35 cellular contexts compared by ENCODE assay signal in genomic region chr3:50140990-50141389, GRCh38. TPM values are rescaled to one million over a fixed set of nuclear protein-coding genes. Genes with fewer than 3 reads are reported as not detected.
"Had no signal": no experiment of that assay in that cellular context is flagged by ENCODE, and none has a peak within 500 bp of the region (broad histone marks: within the 10 kb centered on the region; RNA-seq: fewer than 3 reads in every experiment).

No MANE protein-coding gene starts in this region.

- H3K36me3 Mint-ChIP-seq: mesothelial cell of epicardium; naive thymus-derived CD8-positive, alpha-beta T cell; type B pancreatic cell had no signal

- H3K27me3 ChIP-seq: esophagus muscularis mucosa, heart right ventricle, right atrium auricular region, stomach, tibial artery had no signal

- H3K9me3 ChIP-seq: esophagus muscularis mucosa, heart right ventricle, lower lobe of right lung, mucosa of descending colon, right atrium auricular region, stomach, tibial artery had no signal

- H3K9me3 Mint-ChIP-seq: mesothelial cell of epicardium, type B pancreatic cell had no signal

- DNase-seq: dermis blood vessel endothelial cell; effector memory CD4-positive, alpha-beta T cell; foreskin melanocyte; glutamatergic neuron; heart right ventricle; hippocampal formation; left colon; left ventricle myocardium superior; lower lobe of right lung; mucosa of descending colon; naive thymus-derived CD8-positive, alpha-beta T cell; stimulated activated CD4-positive, alpha-beta T cell treated with anti-CD3 and anti-CD28 coated beads, Interleukin-12 subunit alpha, Interleukin-12 subunit beta, amount 100 ng/mL, for 4 hours; stimulated activated CD4-positive, alpha-beta T cell treated with anti-CD3 and anti-CD28 coated beads, Interleukin-1b, Interleukin-23, amount 100 ng/mL, for 48 hours; stimulated activated CD4-positive, alpha-beta T cell treated with anti-CD3 and anti-CD28 coated beads, Interleukin-4, amount 100 ng/mL, for 1 hour; stimulated activated CD8-positive, alpha-beta memory T cell treated with anti-CD3 and anti-CD28 coated beads, Interleukin-4, amount 100 ng/mL, for 48 hours; stimulated activated naive CD4-positive, alpha-beta T cell treated with Interleukin-2 at 50 U/mL for 16 hours; stomach; tibial artery had no signal

- ATAC-seq: left colon; left ventricle myocardium superior; mucosa of descending colon; naive thymus-derived CD8-positive, alpha-beta T cell; sciatic nerve had no signal

- H3K4me3 Mint-ChIP-seq: mesothelial cell of epicardium; naive thymus-derived CD8-positive, alpha-beta T cell; type B pancreatic cell had no signal

- H3K4me3 ChIP-seq: coronary artery, esophagus muscularis mucosa, heart right ventricle, lower lobe of right lung, mucosa of descending colon, right atrium auricular region, smooth muscle cell, stomach, tibial artery had no signal

- H3K4me2 ChIP-seq: smooth muscle cell had no signal

- H3K9ac ChIP-seq: parathyroid adenoma had no signal

- H3K27ac ChIP-seq: coronary artery, esophagus muscularis mucosa, heart right ventricle, lower lobe of right lung, parathyroid adenoma, right atrium auricular region, stomach, tibial artery had no signal

- H2AFZ ChIP-seq: parathyroid adenoma had no signal

- H3K36me3 ChIP-seq: esophagus muscularis mucosa, heart right ventricle, lower lobe of right lung, right atrium auricular region, stomach, tibial artery had no signal

- H3K27ac Mint-ChIP-seq: mesothelial cell of epicardium, progenitor cell of endocrine pancreas, type B pancreatic cell had no signal

- H3K27me3 Mint-ChIP-seq: type B pancreatic cell had no signal

RNA-seq across cellular contexts. Expression of gene SEMA3F, which starts 14.1 kb away (rescaled TPM):
- total RNA-seq: naive thymus-derived CD8-positive, alpha-beta T cell had no signal
- polyA plus RNA-seq: naive thymus-derived CD8-positive, alpha-beta T cell had no signal

RNA-seq across cellular contexts. Expression of gene GNAT1, which starts 50.4 kb away (rescaled TPM):
- total RNA-seq: dermis blood vessel endothelial cell; epithelial cell of proximal tubule; esophagus muscularis mucosa; heart right ventricle; kidney epithelial cell; left colon; left ventricle myocardium superior; lower lobe of right lung; mucosa of descending colon; naive thymus-derived CD8-positive, alpha-beta T cell; osteoblast; right atrium auricular region; sciatic nerve; smooth muscle cell; stomach; subcutaneous adipose tissue; temporal lobe; urinary bladder had no signal
- polyA plus RNA-seq: endothelial cell of umbilical vein; heart right ventricle; naive thymus-derived CD8-positive, alpha-beta T cell; neural cell; smooth muscle cell; stomach; urinary bladder had no signal
